In genomic region chr1:221541296-221541695, GRCh38 we compare ENCODE assay signal across 18 cellular contexts.
DNase-seq lines count a peak whose midpoint lies in the region; ATAC-seq, FAIRE-seq and TF ChIP-seq lines count a peak whose summit lies in the region.
"Had no signal": no experiment of that assay in that cellular context is flagged by ENCODE, and none has a peak within 500 bp of the region (broad histone marks: within the 10 kb centered on the region; RNA-seq: fewer than 3 reads in every experiment).

No MANE protein-coding gene starts in this region.

- no peak for ATAC-seq in HepG2
- no peak for ATAC-seq in GM19035 (IDR thresholded peaks at IDR 0.05; ENCODE audit: unreplicated experiment)
- ATAC-seq in gastrocnemius medialis: no peak
- ATAC-seq: A549 had no signal

- TF ChIP-seq CTCF in liver (IDR thresholded peaks at IDR 0.05; ENCODE audit: low read depth, low read length, missing input control) (no peak), HepG2 (CRISPR knock-in tag; IDR thresholded peaks at IDR 0.05) (no peak), progenitor cell of endocrine pancreas (IDR thresholded peaks at IDR 0.05; ENCODE audit: unreplicated experiment) (no peak), gastrocnemius medialis (IDR thresholded peaks at IDR 0.05 in 4 of 5, conservative IDR thresholded peaks at IDR 0.05 in 1 of 5) (no peak)

- H3K27me3 Mint-ChIP-seq in progenitor cell of endocrine pancreas: no peaks in the 10 kb centered on the region

- no peak for TF ChIP-seq EP300 in HepG2 (IDR thresholded peaks at IDR 0.05; ENCODE audit: low read depth in 2 of 2, low read length in 2 of 2)
- TF ChIP-seq EP300 in HepG2 (CRISPR knock-in tag; IDR thresholded peaks at IDR 0.05; ENCODE audit: borderline replicate concordance): no peak

- in situ Hi-C loops in HepG2 (cut with HindIII; ENCODE audit: extremely low pct_ligation_motif_present, low pct_unique_long_range_greater_than_20kb): loop anchor here (10.0 kb wide), 1 partner anchor 474 kb away; no protein-coding TSS in a partner anchor
- in situ Hi-C loops in gastrocnemius medialis (cut with MboI; ENCODE audit: low sequenced_read_pairs in 4 of 4): loop anchor here in 2 of 4 donors (25.0 kb wide), 1 partner anchor 621 kb away; no protein-coding TSS in a partner anchor

- no peak overlapping the region for H3K4me3 Mint-ChIP-seq in progenitor cell of endocrine pancreas (ENCODE audit: low read depth)
- H3K4me3 Mint-ChIP-seq: CD4-positive, alpha-beta T cell; H9 had no signal

- DNase-seq in HepG2 (ENCODE audit: low spot score) (no peak), kidney tubule cell (ENCODE audit: low spot score) (peak; percentile 16), progenitor cell of endocrine pancreas (ENCODE audit: low spot score, unreplicated experiment) (no peak), KG1 (lab: John Stamatoyannopoulos, UW) (no peak), gastrocnemius medialis (no peak)
- DNase-seq: AML-193; CD4-positive, alpha-beta T cell; DMS153; DMS79; GDM1; GOT3; H9 had no signal

- CTCF ChIA-PET in HepG2 (lab: Yijun Ruan, JAX; ENCODE audit: low intra/inter-chr PET ratio, low total read pairs): no interaction called here

- no peaks in the 10 kb centered on the region for H3K79me2 ChIP-seq in HepG2 (ENCODE audit: insufficient read depth, low read length)

- H3K9ac ChIP-seq in liver (ENCODE audit: low read depth in 1 of 2, low read length in 2 of 2): no peak overlapping the region
- no peak overlapping the region for H3K9ac ChIP-seq in HepG2 (ENCODE audit: insufficient read depth, low read depth, low read length)

- POLR2A ChIA-PET in HepG2 (lab: Yijun Ruan, JAX): no interaction called here

- H3K4me1 ChIP-seq in liver (ENCODE audit: control insufficient read depth in 4 of 4, insufficient read depth in 4 of 4, low read length in 3 of 4) (peaks cover 0 to 5% (median 0%) of the 10 kb centered on the region in 4 donors), HepG2 (ENCODE audit: insufficient read depth, low read length) (no peaks in the 10 kb centered on the region), gastrocnemius medialis (no peaks in the 10 kb centered on the region)
- H3K4me1 ChIP-seq: A549 had no signal

- H3K27ac ChIP-seq in liver (ENCODE audit: low read depth in 1 of 2, low read length in 2 of 2) (no peak overlapping the region), HepG2 (ENCODE audit: extremely low read length, insufficient read depth, low read length) (no peak overlapping the region), gastrocnemius medialis (no peak overlapping the region)
- H3K27ac ChIP-seq: 22Rv1, A549, C4-2B had no signal

- no peaks in the 10 kb centered on the region for H3K9me3 Mint-ChIP-seq in progenitor cell of endocrine pancreas (ENCODE audit: low read depth)
- H3K9me3 Mint-ChIP-seq: CD4-positive, alpha-beta T cell; H9 had no signal

- TF ChIP-seq POLR2A in HepG2 (IDR thresholded peaks at IDR 0.05; ENCODE audit: insufficient read depth in 1 of 2, low read depth in 2 of 2, low read length in 2 of 2) (no peak), gastrocnemius medialis (IDR thresholded peaks at IDR 0.05) (no peak)

- no peak overlapping the region for H3K4me2 ChIP-seq in HepG2 (ENCODE audit: low read depth, low read length)
- H3K4me2 ChIP-seq: A549 had no signal

- 63% methylated on average over 5 of the region's 5 CpGs for WGBS in liver
- WGBS in HepG2 (ENCODE audit: low lambda C conversion rate): 10% methylated on average over 5 of the region's 5 CpGs

- H3K4me3 ChIP-seq in liver (ENCODE audit: low read depth in 1 of 3, low read length in 3 of 3) (no peak overlapping the region), HepG2 (replicated peaks in 1 of 3; ENCODE audit: insufficient read depth in 1 of 3, low read depth in 2 of 3, low read length in 3 of 3) (no peak overlapping the region), gastrocnemius medialis (no peak overlapping the region)
- H3K4me3 ChIP-seq: A549 had no signal

- no peak for FAIRE-seq in HepG2 (lab: Jason Lieb, UNC)
- FAIRE-seq: A549, HTR-8/SVneo had no signal

- TF ChIP-seq RAD21 in liver (IDR thresholded peaks at IDR 0.05) (no peak), HepG2 (CRISPR knock-in tag; IDR thresholded peaks at IDR 0.05) (no peak)

- H3K36me3 Mint-ChIP-seq in progenitor cell of endocrine pancreas (ENCODE audit: insufficient read depth): no peaks in the 10 kb centered on the region

- peaks cover 7% of the 10 kb centered on the region for H3K4me1 Mint-ChIP-seq in progenitor cell of endocrine pancreas (ENCODE audit: low read depth)

- intact Hi-C loops in HepG2 (cut with micrococcal nuclease; ENCODE audit: unreplicated experiment) (loop anchor here (10.0 kb wide), 1 partner anchor 204 kb away; the partner anchor contains the start of gene DUSP10), gastrocnemius medialis (cut with DNase I; ENCODE audit: low total_unique reads) (loop anchor here (10.0 kb wide), 1 partner anchor 914 kb away; no protein-coding TSS in a partner anchor)

- no TSS peak for BruUV-seq in HepG2 (replicated peaks; lab: Mats Ljungman, UMichigan)

- peak overlapping the region; percentile 17 for H3K27ac Mint-ChIP-seq in progenitor cell of endocrine pancreas
- H3K27ac Mint-ChIP-seq: CD4-positive, alpha-beta T cell; H9 had no signal

- no peaks in the 10 kb centered on the region for H4K20me1 ChIP-seq in HepG2 (ENCODE audit: insufficient read depth, low read length)

- H3K9me3 ChIP-seq in liver (ENCODE audit: control insufficient read depth in 4 of 4, low read length in 3 of 4): no peaks in the 10 kb centered on the region
- no peaks in the 10 kb centered on the region for H3K9me3 ChIP-seq in HepG2 (ENCODE audit: low read length)
- H3K9me3 ChIP-seq in gastrocnemius medialis: no peaks in the 10 kb centered on the region
- H3K9me3 ChIP-seq: A549 had no signal

- no peak overlapping the region for H2AFZ ChIP-seq in HepG2 (ENCODE audit: low read length)

- no peaks in the 10 kb centered on the region for H3K27me3 ChIP-seq in liver (ENCODE audit: control insufficient read depth in 4 of 4, insufficient read depth in 4 of 4, low read length in 3 of 4)
- H3K27me3 ChIP-seq in HepG2 (ENCODE audit: control insufficient read depth in 1 of 2, insufficient read depth in 2 of 2, low read length in 2 of 2): no peaks in the 10 kb centered on the region
- H3K27me3 ChIP-seq in gastrocnemius medialis: no peaks in the 10 kb centered on the region

- H3K36me3 ChIP-seq in liver (ENCODE audit: control insufficient read depth in 4 of 4, insufficient read depth in 3 of 4, low read depth in 1 of 4, low read length in 3 of 4) (no peaks in the 10 kb centered on the region), HepG2 (replicated peaks in 1 of 2; ENCODE audit: control insufficient read depth in 1 of 2, insufficient read depth in 2 of 2, low read length in 2 of 2) (no peaks in the 10 kb centered on the region), gastrocnemius medialis (no peaks in the 10 kb centered on the region)

TF ChIP-seq in liver, 16 proteins besides CTCF, POLR2A, EP300 and RAD21:
- TF ChIP-seq HNF4A (conservative IDR thresholded peaks at IDR 0.05): peak; percentile 52 to 67
- no peak for TF ChIP-seq JUND (IDR thresholded peaks at IDR 0.05)

TF ChIP-seq in HepG2, 621 proteins besides CTCF, POLR2A, EP300 and RAD21:
- TF ChIP-seq YEATS2 (CRISPR knock-in tag; IDR thresholded peaks at IDR 0.05; ENCODE audit: borderline replicate concordance) (no peak), ZNF749 (CRISPR knock-in tag; IDR thresholded peaks at IDR 0.05; ENCODE audit: borderline replicate concordance) (no peak), ZNF550 (CRISPR knock-in tag; IDR thresholded peaks at IDR 0.05; ENCODE audit: borderline replicate concordance) (no peak), CENPBD1 (CRISPR knock-in tag; IDR thresholded peaks at IDR 0.05; ENCODE audit: borderline replicate concordance, low read depth) (no peak), TFDP1 (CRISPR knock-in tag; IDR thresholded peaks at IDR 0.05; ENCODE audit: borderline replicate concordance) (no peak), PBX3 (CRISPR knock-in tag; IDR thresholded peaks at IDR 0.05; ENCODE audit: borderline replicate concordance) (no peak), ARHGAP35 (CRISPR knock-in tag; IDR thresholded peaks at IDR 0.05; ENCODE audit: borderline replicate concordance) (no peak), CBX1 (IDR thresholded peaks at IDR 0.05; ENCODE audit: low read depth) (no peak), IRF2 (CRISPR knock-in tag; IDR thresholded peaks at IDR 0.05) (no peak)
